20 cellular contexts compared by ENCODE assay signal in the genomic region with DNA sequence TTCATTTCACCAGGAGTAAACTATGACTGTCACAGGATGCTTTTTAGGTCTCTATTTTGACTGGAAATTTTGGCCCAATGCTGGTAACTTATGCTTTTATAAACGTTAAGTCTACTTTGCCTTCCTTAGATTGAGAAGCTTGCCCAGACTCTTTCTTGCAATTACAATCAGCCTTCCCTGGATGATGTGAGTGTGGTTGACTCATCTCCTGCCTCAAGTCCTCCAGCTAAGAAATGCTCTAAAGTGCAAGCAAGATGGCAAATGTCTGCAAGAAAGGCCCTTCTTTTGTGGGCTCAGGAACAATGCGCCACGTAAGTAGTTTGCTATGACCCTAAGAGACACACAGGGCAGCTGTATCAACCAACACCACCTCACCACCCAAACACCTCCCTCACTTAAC.
DNase-seq lines count a peak whose midpoint lies in the region; ATAC-seq and TF ChIP-seq lines count a peak whose summit lies in the region.
"Had no signal": no experiment of that assay in that cellular context is flagged by ENCODE, and none has a peak within 500 bp of the region (broad histone marks: within the 10 kb centered on the region; RNA-seq: fewer than 3 reads in every experiment).

No MANE protein-coding gene starts in this region.

- H3K27me3 ChIP-seq in endodermal cell (ENCODE audit: control insufficient read depth, insufficient read depth, low read length, poor library complexity, severe bottlenecking), result no peaks in the 10 kb centered on the region
- H3K27me3 ChIP-seq in mesenchymal stem cell (ENCODE audit: control insufficient read depth in 1 of 2, insufficient read depth in 1 of 2, low read length in 2 of 2), result no peaks in the 10 kb centered on the region
- no peaks in the 10 kb centered on the region for H3K27me3 ChIP-seq in A673 (replicated peaks; ENCODE audit: insufficient read depth, low read depth, low read length, poor library complexity)
- no peaks in the 10 kb centered on the region for H3K27me3 ChIP-seq in ascending aorta

- H2AK5ac ChIP-seq in mesenchymal stem cell (ENCODE audit: low read length, severe bottlenecking), result no peak overlapping the region

- no peak overlapping the region for H3K14ac ChIP-seq in mesenchymal stem cell (ENCODE audit: low read length in 2 of 2)

- H2BK5ac ChIP-seq in mesenchymal stem cell (ENCODE audit: low read depth, low read length, poor library complexity, severe bottlenecking), result no peak overlapping the region

- peak overlapping the region in 1 of 2 experiments; percentile 10 for H3K18ac ChIP-seq in mesenchymal stem cell (ENCODE audit: low read depth in 1 of 2, low read length in 2 of 2)

- H3K9me3 Mint-ChIP-seq in endodermal cell, result no peaks in the 10 kb centered on the region
- H3K9me3 Mint-ChIP-seq in naive thymus-derived CD8-positive, alpha-beta T cell, result no peaks in the 10 kb centered on the region
- H3K9me3 Mint-ChIP-seq: CD4-positive, alpha-beta T cell had no signal

- H2BK120ac ChIP-seq in mesenchymal stem cell (ENCODE audit: low read depth, low read length), result no peak overlapping the region

- no peak overlapping the region for H2AFZ ChIP-seq in mesenchymal stem cell (ENCODE audit: low read depth, low read length)

- DNase-seq in ELR (ENCODE audit: low read depth), result peak; percentile 4
- DNase-seq in NCI-H226, result peak; percentile 9
- DNase-seq in endodermal cell, result no peak
- peak; percentile 46 for DNase-seq in mesenchymal stem cell
- DNase-seq in naive thymus-derived CD8-positive, alpha-beta T cell, result no peak
- no peak for DNase-seq in A673 (ENCODE audit: low spot score)
- DNase-seq in ascending aorta (ENCODE audit: low spot score in 2 of 2), result no peak
- DNase-seq: Calu3; CD4-positive, alpha-beta T cell; GDM1; Kasumi-1; NCI-H1417; NCI-H1930; NCI-H2171 treated with DMSO at 0.1 percent for 48 hours; NCI-H510A treated with DMSO at 0.1 percent for 48 hours had no signal

- POLR2A ChIA-PET in naive thymus-derived CD8-positive, alpha-beta T cell (lab: Charles Lee), result no interaction called here
- POLR2A ChIA-PET in A673 (lab: Charles Lee; ENCODE audit: low non-redundant PET), result interaction anchor here (0.7 kb wide), 1 partner anchor 78 kb away, joined by 4 read pairs; no protein-coding TSS in a partner anchor

- CTCF ChIA-PET in A673 (lab: Charles Lee), result no interaction called here

- no TSS peak for BruUV-seq in A673 (replicated peaks; lab: Mats Ljungman, UMichigan)

- WGBS in endodermal cell (ENCODE audit: insufficient coverage in 1 of 2, insufficient read length in 1 of 2), 2 experiments, result 94 to 100% methylated on average over 2 to 3 of the region's 3 CpGs
- 96% methylated on average over 3 of the region's 3 CpGs for WGBS in mesenchymal stem cell

- H3K27ac Mint-ChIP-seq in endodermal cell, result peak overlapping the region; percentile 61
- peak overlapping the region in 1 of 10 donors; percentile 14 for H3K27ac Mint-ChIP-seq in naive thymus-derived CD8-positive, alpha-beta T cell
- H3K27ac Mint-ChIP-seq: B cell; CD4-positive, alpha-beta T cell had no signal

- no peaks in the 10 kb centered on the region for H3K79me1 ChIP-seq in mesenchymal stem cell (replicated peaks; ENCODE audit: low read length, poor library complexity, severe bottlenecking)

- no peak overlapping the region for H3K9ac ChIP-seq in endodermal cell (ENCODE audit: extremely low read depth, low read length, poor library complexity, severe bottlenecking)
- no peak overlapping the region for H3K9ac ChIP-seq in mesenchymal stem cell (ENCODE audit: low read length)

- H3K27ac ChIP-seq in endodermal cell (ENCODE audit: low read depth, low read length) (no peak overlapping the region), mesenchymal stem cell (ENCODE audit: low read length, poor library complexity, severe bottlenecking) (no peak overlapping the region), A673 (ENCODE audit: low read depth, low read length, poor library complexity, severe bottlenecking) (no peak overlapping the region), ascending aorta (no peak overlapping the region)

- H3K9me3 ChIP-seq in endodermal cell (ENCODE audit: control insufficient read depth, low read length) (no peaks in the 10 kb centered on the region), mesenchymal stem cell (ENCODE audit: control insufficient read depth, low read length) (no peaks in the 10 kb centered on the region), A673 (ENCODE audit: low read depth, low read length, poor library complexity, severe bottlenecking) (no peaks in the 10 kb centered on the region), ascending aorta (no peaks in the 10 kb centered on the region)
- H3K9me3 ChIP-seq: HAP-1 had no signal

- H4K91ac ChIP-seq in mesenchymal stem cell (ENCODE audit: low read length), result peak overlapping the region; percentile 47

- intact Hi-C loops in A673 (cut with micrococcal nuclease; ENCODE audit: unreplicated experiment), result no loop called here
- intact Hi-C loops in ascending aorta (cut with DNase I), result no loop called here

- H4K8ac ChIP-seq in mesenchymal stem cell (ENCODE audit: low read length), result no peak overlapping the region

- H3K4me3 ChIP-seq in endodermal cell (ENCODE audit: low read length) (no peak overlapping the region), mesenchymal stem cell (ENCODE audit: insufficient read depth in 1 of 2, low read depth in 1 of 2, low read length in 2 of 2) (no peak overlapping the region), A673 (ENCODE audit: low read depth, low read length, poor library complexity, severe bottlenecking) (no peak overlapping the region), ascending aorta (no peak overlapping the region)
- H3K4me3 ChIP-seq: HAP-1 had no signal

- no peak for ATAC-seq in naive thymus-derived CD8-positive, alpha-beta T cell
- ATAC-seq in GM21528 (IDR thresholded peaks at IDR 0.05; ENCODE audit: low FRiP score, unreplicated experiment), result no peak
- ATAC-seq: Panc1, Right ventricle myocardium inferior had no signal

- H3K4me2 ChIP-seq in mesenchymal stem cell (ENCODE audit: low read length, poor library complexity, severe bottlenecking), result no peak overlapping the region

- peaks cover 6% of the 10 kb centered on the region for H3K4me1 Mint-ChIP-seq in endodermal cell
- peaks cover 0 to 4% (median 3%) of the 10 kb centered on the region in 4 donors for H3K4me1 Mint-ChIP-seq in naive thymus-derived CD8-positive, alpha-beta T cell
- H3K4me1 Mint-ChIP-seq: B cell had no signal

- H3K27me3 Mint-ChIP-seq in endodermal cell (ENCODE audit: insufficient read depth), result no peaks in the 10 kb centered on the region
- no peaks in the 10 kb centered on the region for H3K27me3 Mint-ChIP-seq in naive thymus-derived CD8-positive, alpha-beta T cell
- H3K27me3 Mint-ChIP-seq: B cell; CD4-positive, alpha-beta T cell had no signal

- H3K4me1 ChIP-seq in endodermal cell (ENCODE audit: control insufficient read depth, insufficient read depth, low read length), result no peaks in the 10 kb centered on the region
- no peaks in the 10 kb centered on the region for H3K4me1 ChIP-seq in mesenchymal stem cell (ENCODE audit: control insufficient read depth, insufficient read depth, low read depth, low read length)
- no peaks in the 10 kb centered on the region for H3K4me1 ChIP-seq in A673 (ENCODE audit: insufficient read depth, low read length, poor library complexity, severe bottlenecking)
- no peaks in the 10 kb centered on the region for H3K4me1 ChIP-seq in ascending aorta

- no peak overlapping the region for H3K4ac ChIP-seq in mesenchymal stem cell (ENCODE audit: low read depth in 1 of 2, low read length in 2 of 2)

- no peak overlapping the region for H2BK12ac ChIP-seq in mesenchymal stem cell (ENCODE audit: low read length in 2 of 2)

- peaks cover 24% of the 10 kb centered on the region for H3K36me3 ChIP-seq in endodermal cell (ENCODE audit: control insufficient read depth, insufficient read depth, low read length)
- H3K36me3 ChIP-seq in mesenchymal stem cell (ENCODE audit: control insufficient read depth in 1 of 2, insufficient read depth in 2 of 2, low read depth in 1 of 2, low read length in 2 of 2), result peaks cover 0 to 10% of the 10 kb centered on the region in 2 experiments
- H3K36me3 ChIP-seq in A673 (ENCODE audit: insufficient read depth, low read length, poor library complexity, severe bottlenecking), result peaks cover 16% of the 10 kb centered on the region
- peaks cover 22 to 40% of the 10 kb centered on the region in 2 donors for H3K36me3 ChIP-seq in ascending aorta

- no peak overlapping the region for H3K23ac ChIP-seq in mesenchymal stem cell (ENCODE audit: low read length in 2 of 2)

- no peak overlapping the region for H3K4me3 Mint-ChIP-seq in endodermal cell
- H3K4me3 Mint-ChIP-seq in naive thymus-derived CD8-positive, alpha-beta T cell, result no peak overlapping the region
- H3K4me3 Mint-ChIP-seq: B cell; CD4-positive, alpha-beta T cell had no signal

- H2BK15ac ChIP-seq in mesenchymal stem cell (ENCODE audit: low read depth, poor library complexity, severe bottlenecking), result no peak overlapping the region

- H3K36me3 Mint-ChIP-seq in endodermal cell (ENCODE audit: low read depth), result peaks cover 16% of the 10 kb centered on the region
- peaks cover 5 to 56% (median 35%) of the 10 kb centered on the region in 3 donors for H3K36me3 Mint-ChIP-seq in naive thymus-derived CD8-positive, alpha-beta T cell

- TF ChIP-seq CTCF in endodermal cell (conservative IDR thresholded peaks at IDR 0.05), result no peak
- no peak for TF ChIP-seq CTCF in A673 (conservative IDR thresholded peaks at IDR 0.05; ENCODE audit: low read depth, low read length)
- no peak for TF ChIP-seq CTCF in ascending aorta (IDR thresholded peaks at IDR 0.05)

Comparison
In these comparisons a context has a peak if more than half of its experiments do, and no peak if none do; other contexts are left out.
1. DNase-seq: peak in ELR (single experiment), NCI-H226 (single experiment) and mesenchymal stem cell (single experiment); none in endodermal cell (single experiment), naive thymus-derived CD8-positive, alpha-beta T cell (0 of 10), A673 (single experiment) and ascending aorta (0 of 2).